Comparison of ENCODE assay signal across 8 cellular contexts in genomic region chr9:34620061-34620994, GRCh38. TPM values are rescaled to one million over a fixed set of nuclear protein-coding genes. Genes with fewer than 3 reads are reported as not detected.
DNase-seq lines count a peak whose midpoint lies in the region; ATAC-seq lines count a peak whose summit lies in the region.

Gene DCTN3 (minus strand): TSS chr9:34620495. CDS start chr9:34620464, 31 bp downstream.

- H4K8ac ChIP-seq in mesendoderm (ENCODE audit: low read depth, low read length): no peak within 1 kb of the TSS

- peak within 1 kb of the TSS; percentile 73 for H3K9ac ChIP-seq in endocrine pancreas (ENCODE audit: control insufficient read depth, insufficient read depth, low read length)
- peak within 1 kb of the TSS; percentile 69 for H3K9ac ChIP-seq in mesendoderm (ENCODE audit: low read length)

- no peaks in the 10 kb centered on the region for H3K9me3 ChIP-seq in CD8-positive, alpha-beta memory T cell (ENCODE audit: low read length)
- H3K9me3 ChIP-seq in endocrine pancreas (ENCODE audit: control insufficient read depth, low read length): no peaks in the 10 kb centered on the region

- no peak within 1 kb of the TSS for H2AK5ac ChIP-seq in mesendoderm (ENCODE audit: low read length)

- H2BK120ac ChIP-seq in mesendoderm (ENCODE audit: low read depth, low read length): no peak within 1 kb of the TSS

- H3K36me3 ChIP-seq in CD8-positive, alpha-beta memory T cell (ENCODE audit: insufficient read depth, low read length): peaks cover 16% of the 10 kb centered on the region
- H3K36me3 ChIP-seq in endocrine pancreas (ENCODE audit: control insufficient read depth, insufficient read depth, low read length) (no peaks in the 10 kb centered on the region), mesendoderm (ENCODE audit: control insufficient read depth, insufficient read depth, low read length) (no peaks in the 10 kb centered on the region)

- peak; percentile 86 to 96 (median 89) for DNase-seq in CD8-positive, alpha-beta memory T cell
- peak; percentile 88 for DNase-seq in HS-27A (ENCODE audit: low read depth)
- peak; percentile 99 to 100 for DNase-seq in NOMO-1 (lab: John Stamatoyannopoulos, UW; ENCODE audit: unreplicated experiment in 2 of 2)
- peak; percentile 97 for DNase-seq in mesendoderm
- peak; percentile 80 for DNase-seq in stimulated activated CD8-positive, alpha-beta memory T cell treated with anti-CD3 and anti-CD28 coated beads, Interleukin-15, amount 100 ng/mL, for 1 hour (ENCODE audit: low read depth)

- peaks cover 6 to 41% (median 10%) of the 10 kb centered on the region in 3 donors for H3K36me3 Mint-ChIP-seq in CD8-positive, alpha-beta memory T cell

- CTCF ChIA-PET in CD8-positive, alpha-beta memory T cell (lab: Charles Lee): interaction anchor here (1.1 to 7.6 kb wide), 10 partner anchors 8 to 82 kb away, joined by 3 to 97 read pairs (median 6); partner anchors contain the start of genes ARID3C, GALT, RPP25L and SIGMAR1
- CTCF ChIA-PET in activated CD8-positive, alpha-beta memory T cell treated with anti-CD3 and anti-CD28 coated beads for 36 hours (lab: Charles Lee): interaction anchor here (0.7 to 2.6 kb wide), 8 partner anchors 8 to 82 kb away, joined by 3 to 20 read pairs (median 4); partner anchors contain the start of genes ARID3C and RPP25L

- H3K4me2 ChIP-seq in mesendoderm (ENCODE audit: low read length): peak within 1 kb of the TSS; percentile 78

- no peak within 1 kb of the TSS for H3K4ac ChIP-seq in mesendoderm (ENCODE audit: low read depth, low read length)

- no peaks in the 10 kb centered on the region for H3K79me1 ChIP-seq in mesendoderm (ENCODE audit: low read length)

- H3K9me3 Mint-ChIP-seq in CD8-positive, alpha-beta memory T cell: no peaks in the 10 kb centered on the region

- H3K23ac ChIP-seq in mesendoderm (ENCODE audit: low read length): no peak within 1 kb of the TSS

- H3K27ac Mint-ChIP-seq in CD8-positive, alpha-beta memory T cell: peak within 1 kb of the TSS; percentile 72 to 97 (median 95)

- H2BK5ac ChIP-seq in mesendoderm (ENCODE audit: low read length): no peak within 1 kb of the TSS

- peak within 1 kb of the TSS; percentile 93 to 97 (median 95) for H3K4me3 Mint-ChIP-seq in CD8-positive, alpha-beta memory T cell

- H3K27me3 ChIP-seq in CD8-positive, alpha-beta memory T cell (ENCODE audit: insufficient read depth, low read length, poor library complexity, severe bottlenecking): peaks cover 27% of the 10 kb centered on the region
- peaks cover 4% of the 10 kb centered on the region for H3K27me3 ChIP-seq in endocrine pancreas (ENCODE audit: control insufficient read depth, insufficient read depth, low read length)
- H3K27me3 ChIP-seq in mesendoderm (ENCODE audit: insufficient read depth, low read length, poor library complexity): peaks cover 13% of the 10 kb centered on the region

- peaks cover 28 to 42% (median 29%) of the 10 kb centered on the region in 3 donors for H3K4me1 Mint-ChIP-seq in CD8-positive, alpha-beta memory T cell

- POLR2A ChIA-PET in CD8-positive, alpha-beta memory T cell (lab: Charles Lee): interaction anchor here (0.6 to 2.0 kb wide), 11 partner anchors 8 to 686 kb away, joined by 3 to 15 read pairs (median 4); partner anchors contain the start of genes GALT, RPP25L and SIGMAR1
- POLR2A ChIA-PET in activated CD8-positive, alpha-beta memory T cell treated with anti-CD3 and anti-CD28 coated beads for 36 hours (lab: Charles Lee): interaction anchor here (1.0 to 1.9 kb wide), 4 partner anchors 8 to 17 kb away, joined by 3 to 11 read pairs (median 5); partner anchors contain the start of genes ARID3C and SIGMAR1

- H3K4me3 ChIP-seq in CD8-positive, alpha-beta memory T cell (ENCODE audit: low read length): peak within 1 kb of the TSS; percentile 64
- H3K4me3 ChIP-seq in endocrine pancreas (ENCODE audit: control insufficient read depth, insufficient read depth, low read length) (peak within 1 kb of the TSS; percentile 73), mesendoderm (ENCODE audit: low read length) (peak within 1 kb of the TSS; percentile 45)

- no CpG with 5 or more reads among the region's 43 CpGs for WGBS in mesendoderm (ENCODE audit: extremely low coverage, insufficient coverage, low lambda C conversion rate)

- peak; percentile 97 for ATAC-seq in GM19467 (IDR thresholded peaks at IDR 0.05; ENCODE audit: unreplicated experiment)

- no peaks in the 10 kb centered on the region for H3K79me2 ChIP-seq in mesendoderm (ENCODE audit: control insufficient read depth, insufficient read depth, low read length)

- H3K27ac ChIP-seq in CD8-positive, alpha-beta memory T cell (ENCODE audit: low read depth, low read length): peak within 1 kb of the TSS; percentile 59
- no peak within 1 kb of the TSS for H3K27ac ChIP-seq in mesendoderm (ENCODE audit: low read depth, low read length)

- H4K5ac ChIP-seq in mesendoderm (ENCODE audit: low read length): no peak within 1 kb of the TSS

- H3K18ac ChIP-seq in mesendoderm (ENCODE audit: low read length): no peak within 1 kb of the TSS

- H3K4me1 ChIP-seq in CD8-positive, alpha-beta memory T cell (ENCODE audit: insufficient read depth, low read length): peaks cover 19% of the 10 kb centered on the region
- H3K4me1 ChIP-seq in endocrine pancreas (ENCODE audit: control insufficient read depth, insufficient read depth, low read length) (peaks cover 10% of the 10 kb centered on the region), mesendoderm (ENCODE audit: control insufficient read depth, low read depth, low read length) (peaks cover 2% of the 10 kb centered on the region)

- H3K56ac ChIP-seq in mesendoderm (ENCODE audit: low read length): peak within 1 kb of the TSS; percentile 82

- H2BK15ac ChIP-seq in mesendoderm (replicated peaks; ENCODE audit: low read depth): no peak within 1 kb of the TSS

- peaks cover 30 to 31% of the 10 kb centered on the region in 2 donors for H3K27me3 Mint-ChIP-seq in CD8-positive, alpha-beta memory T cell

RNA-seq across cellular contexts. Expression of gene DCTN3, which starts in this region (rescaled TPM):
- 10 to 100 TPM; 83.3 to 83.4 TPM for total RNA-seq in CD8-positive, alpha-beta memory T cell
- polyA plus RNA-seq in CD8-positive, alpha-beta memory T cell: 128 TPM
- total RNA-seq in activated CD8-positive, alpha-beta memory T cell treated with anti-CD3 and anti-CD28 coated beads for 36 hours: 10 to 100 TPM; 66.7 to 71.8 TPM
- polyA plus RNA-seq in mesendoderm (2013, experiment 1 of 2): 27.5 TPM
- polyA plus RNA-seq in mesendoderm (2013, experiment 2 of 2): 26.4 TPM
